Comparison of ENCODE assay signal across 20 cellular contexts in the genomic region with DNA sequence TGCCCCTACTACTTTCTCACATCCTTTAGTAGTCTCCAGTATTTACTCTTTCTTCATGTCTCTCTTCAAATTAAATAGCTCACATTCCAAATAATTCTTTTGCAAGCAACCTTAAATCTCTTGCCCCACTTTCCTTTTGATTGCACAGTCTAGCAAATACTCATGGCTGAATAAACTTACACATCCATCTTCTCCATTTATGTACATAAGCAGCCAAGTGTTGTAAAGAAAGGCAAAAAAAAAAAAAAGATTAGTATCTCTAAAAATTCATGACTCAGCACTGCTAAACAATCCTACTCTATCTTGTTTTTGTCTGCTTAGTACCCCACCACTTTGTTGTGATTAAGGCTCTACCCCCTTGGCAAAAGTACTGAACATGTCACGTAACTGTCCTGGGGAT. TPM values are rescaled to one million over a fixed set of nuclear protein-coding genes. Genes with fewer than 3 reads are reported as not detected.
DNase-seq lines count a peak whose midpoint lies in the region; ATAC-seq, FAIRE-seq and TF ChIP-seq lines count a peak whose summit lies in the region.
"Had no signal": no experiment of that assay in that cellular context is flagged by ENCODE, and none has a peak within 500 bp of the region (broad histone marks: within the 10 kb centered on the region; RNA-seq: fewer than 3 reads in every experiment).

No MANE protein-coding gene starts in this region.

- POLR2A ChIA-PET in A549 (lab: Yijun Ruan, JAX), result interaction anchor here (0.7 kb wide), 1 partner anchor 19 kb away, joined by 3 read pairs; no protein-coding TSS in a partner anchor

- no peak for TF ChIP-seq POLR2A in A549 (IDR thresholded peaks at IDR 0.05; ENCODE audit: low read length)

- in situ Hi-C loops in GM13976 (cut with MboI; ENCODE audit: low sequenced_read_pairs, unreplicated experiment), result no loop called here

- no peak for FAIRE-seq in A549 (lab: Jason Lieb, UNC)
- FAIRE-seq: A204.1 had no signal

- CTCF ChIA-PET in A549 (lab: Yijun Ruan, JAX), result interaction anchor here (1.3 kb wide), 1 partner anchor 11 kb away, joined by 6 read pairs; no protein-coding TSS in a partner anchor

- no peak for TF ChIP-seq RAD21 in A549 (conservative IDR thresholded peaks at IDR 0.05 in 1 of 2, IDR thresholded peaks at IDR 0.05 in 1 of 2)

- H3K4me3 ChIP-seq in A549 (no peak overlapping the region), fibroblast of pulmonary artery (replicated peaks; ENCODE audit: low read depth, low read length) (no peak overlapping the region)

- 3% methylated on average over 1 of the region's 1 CpG for WGBS in A549 (ENCODE audit: missing lambda C conversion rate)

- H3K4me1 ChIP-seq in A549, result peaks cover 18% of the 10 kb centered on the region

- peak overlapping the region; percentile 27 for H3K4me2 ChIP-seq in A549

- no peak for TF ChIP-seq CTCF in A549 (IDR thresholded peaks at IDR 0.05)
- TF ChIP-seq CTCF in fibroblast of pulmonary artery (IDR thresholded peaks at IDR 0.05; ENCODE audit: low read length, missing control alignments), result no peak
- no peak for TF ChIP-seq CTCF in GM13976 (IDR thresholded peaks at IDR 0.05; ENCODE audit: borderline replicate concordance, control extremely low read depth, extremely low read depth, insufficient read depth, missing control alignments)

- TF ChIP-seq EP300 in A549 (IDR thresholded peaks at IDR 0.05), result peak; percentile 30 to 33; a peak in 2 of 5 replicates

- peak; percentile 70 to 79 for ATAC-seq in A549
- ATAC-seq: HCT116, Panc1, Right ventricle myocardium inferior had no signal

- DNase-seq in A549 (ENCODE audit: low read depth in 1 of 2, low spot score in 1 of 2) (peak in 1 of 2 experiments; percentile 78), GM03348 (ENCODE audit: low spot score) (peak; percentile 3), amniotic epithelial cell (ENCODE audit: low read depth) (peak; percentile 58), fibroblast of pulmonary artery (ENCODE audit: low read depth) (peak; percentile 60), GM13976 (ENCODE audit: low spot score) (no peak), ureter (ENCODE audit: low spot score) (no peak), cortex of kidney (lab: John Stamatoyannopoulos, UW) (no peak)
- DNase-seq in stimulated activated CD8-positive, alpha-beta memory T cell treated with anti-CD3 and anti-CD28 coated beads, Interleukin-4, amount 100 ng/mL, for 48 hours, result no peak
- DNase-seq: AML-193, KG1, NCI-H1436 treated with DMSO at 0.1 percent for 48 hours, NCI-H2029 treated with DMSO at 0.1 percent for 48 hours, NCI-H2171 treated with DMSO at 0.1 percent for 48 hours, NCI-H446 treated with DMSO at 0.1 percent for 48 hours, NCI-H748 treated with DMSO at 0.1 percent for 48 hours had no signal

- peak overlapping the region; percentile 56 to 70; a peak in 4 of 6 replicates for H3K27ac ChIP-seq in A549

- H3K9me3 ChIP-seq in A549, result no peaks in the 10 kb centered on the region

TF ChIP-seq in A549, 52 proteins besides CTCF, POLR2A, EP300 and RAD21 (continues in another document):
- TF ChIP-seq, protein P1, sequence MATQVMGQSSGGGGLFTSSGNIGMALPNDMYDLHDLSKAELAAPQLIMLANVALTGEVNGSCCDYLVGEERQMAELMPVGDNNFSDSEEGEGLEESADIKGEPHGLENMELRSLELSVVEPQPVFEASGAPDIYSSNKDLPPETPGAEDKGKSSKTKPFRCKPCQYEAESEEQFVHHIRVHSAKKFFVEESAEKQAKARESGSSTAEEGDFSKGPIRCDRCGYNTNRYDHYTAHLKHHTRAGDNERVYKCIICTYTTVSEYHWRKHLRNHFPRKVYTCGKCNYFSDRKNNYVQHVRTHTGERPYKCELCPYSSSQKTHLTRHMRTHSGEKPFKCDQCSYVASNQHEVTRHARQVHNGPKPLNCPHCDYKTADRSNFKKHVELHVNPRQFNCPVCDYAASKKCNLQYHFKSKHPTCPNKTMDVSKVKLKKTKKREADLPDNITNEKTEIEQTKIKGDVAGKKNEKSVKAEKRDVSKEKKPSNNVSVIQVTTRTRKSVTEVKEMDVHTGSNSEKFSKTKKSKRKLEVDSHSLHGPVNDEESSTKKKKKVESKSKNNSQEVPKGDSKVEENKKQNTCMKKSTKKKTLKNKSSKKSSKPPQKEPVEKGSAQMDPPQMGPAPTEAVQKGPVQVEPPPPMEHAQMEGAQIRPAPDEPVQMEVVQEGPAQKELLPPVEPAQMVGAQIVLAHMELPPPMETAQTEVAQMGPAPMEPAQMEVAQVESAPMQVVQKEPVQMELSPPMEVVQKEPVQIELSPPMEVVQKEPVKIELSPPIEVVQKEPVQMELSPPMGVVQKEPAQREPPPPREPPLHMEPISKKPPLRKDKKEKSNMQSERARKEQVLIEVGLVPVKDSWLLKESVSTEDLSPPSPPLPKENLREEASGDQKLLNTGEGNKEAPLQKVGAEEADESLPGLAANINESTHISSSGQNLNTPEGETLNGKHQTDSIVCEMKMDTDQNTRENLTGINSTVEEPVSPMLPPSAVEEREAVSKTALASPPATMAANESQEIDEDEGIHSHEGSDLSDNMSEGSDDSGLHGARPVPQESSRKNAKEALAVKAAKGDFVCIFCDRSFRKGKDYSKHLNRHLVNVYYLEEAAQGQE (IDR thresholded peaks at IDR 0.05), result no peak
- TF ChIP-seq CBX8 (IDR thresholded peaks at IDR 0.05) (no peak), MAX (IDR thresholded peaks at IDR 0.05) (no peak), HDAC2 (IDR thresholded peaks at IDR 0.05) (no peak), HOXB5 (CRISPR knock-in tag; IDR thresholded peaks at IDR 0.05) (no peak), JUNB (IDR thresholded peaks at IDR 0.05) (0 out of 2 replicates have a peak, but pooled peaks have one; percentile 28), SREBF2 (IDR thresholded peaks at IDR 0.05) (no peak), BHLHE40 (IDR thresholded peaks at IDR 0.05; ENCODE audit: low read depth, low read length) (no peak), ZFP36 (IDR thresholded peaks at IDR 0.05; ENCODE audit: borderline replicate concordance, partially characterized antibody) (no peak), ZC3H11A (IDR thresholded peaks at IDR 0.05) (no peak), RCOR1 (IDR thresholded peaks at IDR 0.05; ENCODE audit: low read depth, low read length) (no peak), CEBPB (IDR thresholded peaks at IDR 0.05) (peak; percentile 75 to 77), FOSL2 (IDR thresholded peaks at IDR 0.05) (no peak), FOSL2 (CRISPR knock-in tag; IDR thresholded peaks at IDR 0.05) (peak; percentile 49), ELK1 (IDR thresholded peaks at IDR 0.05; ENCODE audit: low read depth, low read length) (no peak), RFX5 (IDR thresholded peaks at IDR 0.05) (no peak), KDM5A (IDR thresholded peaks at IDR 0.05) (no peak), RNF2 (IDR thresholded peaks at IDR 0.05; ENCODE audit: borderline replicate concordance, low read depth) (no peak), KDM1A (IDR thresholded peaks at IDR 0.05; ENCODE audit: low read depth) (no peak), GATA3 (IDR thresholded peaks at IDR 0.05; ENCODE audit: borderline replicate concordance) (peak; percentile 80), HOXA7 (CRISPR knock-in tag; IDR thresholded peaks at IDR 0.05) (no peak)
- TF ChIP-seq, protein P2, sequence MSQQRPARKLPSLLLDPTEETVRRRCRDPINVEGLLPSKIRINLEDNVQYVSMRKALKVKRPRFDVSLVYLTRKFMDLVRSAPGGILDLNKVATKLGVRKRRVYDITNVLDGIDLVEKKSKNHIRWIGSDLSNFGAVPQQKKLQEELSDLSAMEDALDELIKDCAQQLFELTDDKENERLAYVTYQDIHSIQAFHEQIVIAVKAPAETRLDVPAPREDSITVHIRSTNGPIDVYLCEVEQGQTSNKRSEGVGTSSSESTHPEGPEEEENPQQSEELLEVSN (IDR thresholded peaks at IDR 0.05; ENCODE audit: borderline replicate concordance, low read depth), result no peak
- TF ChIP-seq, protein P3, sequence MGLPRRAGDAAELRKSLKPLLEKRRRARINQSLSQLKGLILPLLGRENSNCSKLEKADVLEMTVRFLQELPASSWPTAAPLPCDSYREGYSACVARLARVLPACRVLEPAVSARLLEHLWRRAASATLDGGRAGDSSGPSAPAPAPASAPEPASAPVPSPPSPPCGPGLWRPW (IDR thresholded peaks at IDR 0.05), result peak; percentile 79; the same call in 1 of the 2 replicates
- TF ChIP-seq, protein P4, sequence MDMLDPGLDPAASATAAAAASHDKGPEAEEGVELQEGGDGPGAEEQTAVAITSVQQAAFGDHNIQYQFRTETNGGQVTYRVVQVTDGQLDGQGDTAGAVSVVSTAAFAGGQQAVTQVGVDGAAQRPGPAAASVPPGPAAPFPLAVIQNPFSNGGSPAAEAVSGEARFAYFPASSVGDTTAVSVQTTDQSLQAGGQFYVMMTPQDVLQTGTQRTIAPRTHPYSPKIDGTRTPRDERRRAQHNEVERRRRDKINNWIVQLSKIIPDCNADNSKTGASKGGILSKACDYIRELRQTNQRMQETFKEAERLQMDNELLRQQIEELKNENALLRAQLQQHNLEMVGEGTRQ (IDR thresholded peaks at IDR 0.05), result no peak

RNA-seq across cellular contexts. Expression of gene F13B, which starts 42.6 kb away (rescaled TPM):
- polyA plus RNA-seq in A549 (2011; rRNA removed) (0.52 and 0.75 TPM in 2 replicates), A549 (2017; fragmentation: RNase III; extraction: RNeasy Plus Mini Kit Qiagen cat#74134 plus additional on column Dnase treatment) (0.19 to 0.33 TPM (median 0.21 TPM) in 3 replicates)
- 0.04 TPM in 2 replicates for polyA plus RNA-seq in A549 (2012; cell fraction: cytosol; rRNA removed)
- polyA plus RNA-seq in A549 (2012; cell fraction: nucleus; rRNA removed), result 0.02 TPM in 1 of 2 replicates, not detected in the other
- polyA minus RNA-seq in A549 (2011; rRNA and poly(A)+ RNA removed), result 0.17 and 0.19 TPM in 2 replicates
- total RNA-seq in ureter, result not detected
- total RNA-seq: Right ventricle myocardium inferior had no signal
- polyA plus RNA-seq: CD14-positive monocyte had no signal

RNA-seq across cellular contexts. Expression of gene CFHR5, which starts 47.1 kb away (rescaled TPM):
- polyA plus RNA-seq in A549 (2011; rRNA removed) (not detected in 2 replicates), A549 (2017; fragmentation: RNase III; extraction: RNeasy Plus Mini Kit Qiagen cat#74134 plus additional on column Dnase treatment) (not detected in 3 replicates)
- not detected in 2 replicates for polyA plus RNA-seq in A549 (2012; cell fraction: cytosol; rRNA removed)
- not detected in 2 replicates for polyA plus RNA-seq in A549 (2012; cell fraction: nucleus; rRNA removed)
- polyA minus RNA-seq in A549 (2011; rRNA and poly(A)+ RNA removed), result not detected in 2 replicates
- not detected for total RNA-seq in ureter
- total RNA-seq: Right ventricle myocardium inferior had no signal
- polyA plus RNA-seq: CD14-positive monocyte had no signal

Comparison
In these comparisons a context has a peak if more than half of its experiments do, and no peak if none do; other contexts are left out.
1. DNase-seq: peak in GM03348 (single experiment), amniotic epithelial cell (single experiment) and fibroblast of pulmonary artery (single experiment); none in GM13976 (single experiment), ureter (single experiment), stimulated activated CD8-positive, alpha-beta memory T cell treated with anti-CD3 and anti-CD28 coated beads, Interleukin-4, amount 100 ng/mL, for 48 hours (single experiment) and cortex of kidney (single experiment).